ENCODE assay signal across 2 cellular contexts in genomic region chr2:7427293-7428060, GRCh38.
TF ChIP-seq lines count a peak whose summit lies in the region.

No MANE protein-coding gene starts in this region.

TF ChIP-seq in HCT116, 20 proteins besides CTCF, POLR2A, EP300 and RAD21 (continued from another document):
- TF ChIP-seq REST (IDR thresholded peaks at IDR 0.05; ENCODE audit: low read depth): no peak
- TF ChIP-seq ZBTB33 (IDR thresholded peaks at IDR 0.05; ENCODE audit: extremely low read depth, insufficient replicate concordance, low read length): no peak
- TF ChIP-seq FOSL1 (IDR thresholded peaks at IDR 0.05; ENCODE audit: low read depth): no peak
- no peak for TF ChIP-seq CBX3 (IDR thresholded peaks at IDR 0.05; ENCODE audit: low read depth)
- TF ChIP-seq POLR2AphosphoS5 (IDR thresholded peaks at IDR 0.05; ENCODE audit: low read depth, low read length): no peak
- TF ChIP-seq SP1 (IDR thresholded peaks at IDR 0.05; ENCODE audit: low read depth): no peak
- TF ChIP-seq ELF1 (IDR thresholded peaks at IDR 0.05; ENCODE audit: borderline replicate concordance, low read depth): no peak
- TF ChIP-seq CEBPB (IDR thresholded peaks at IDR 0.05; ENCODE audit: low read depth): no peak
- no peak for TF ChIP-seq EZH2phosphoT487 (IDR thresholded peaks at IDR 0.05; ENCODE audit: borderline replicate concordance)
- no peak for TF ChIP-seq JUND (IDR thresholded peaks at IDR 0.05)
- TF ChIP-seq SRF (IDR thresholded peaks at IDR 0.05; ENCODE audit: low read depth): no peak
- TF ChIP-seq EGR1 (IDR thresholded peaks at IDR 0.05; ENCODE audit: low read depth): no peak
- no peak for TF ChIP-seq YY1 (IDR thresholded peaks at IDR 0.05; ENCODE audit: extremely low read depth, insufficient replicate concordance, low read depth, low read length)

TF ChIP-seq in WTC11, 78 proteins besides CTCF, POLR2A, EP300 and RAD21 (continued from another document):
- TF ChIP-seq ERG (CRISPR knock-in tag; IDR thresholded peaks at IDR 0.05) (no peak), ZNF281 (CRISPR knock-in tag; IDR thresholded peaks at IDR 0.05) (no peak), JUN (CRISPR knock-in tag; IDR thresholded peaks at IDR 0.05) (no peak), CREM (CRISPR knock-in tag; IDR thresholded peaks at IDR 0.05) (no peak), SMAD3 (CRISPR knock-in tag; IDR thresholded peaks at IDR 0.05; ENCODE audit: borderline replicate concordance) (no peak), ELF4 (CRISPR knock-in tag; IDR thresholded peaks at IDR 0.05; ENCODE audit: low read depth) (no peak), KAT7 (CRISPR knock-in tag; IDR thresholded peaks at IDR 0.05; ENCODE audit: borderline replicate concordance) (no peak), ETV6 (CRISPR knock-in tag; IDR thresholded peaks at IDR 0.05) (no peak), MYBL2 (CRISPR knock-in tag; IDR thresholded peaks at IDR 0.05) (no peak), ARID4B (CRISPR knock-in tag; IDR thresholded peaks at IDR 0.05; ENCODE audit: borderline replicate concordance) (no peak)
